ENCODE assay signal across 28 cellular contexts in the genomic region with DNA sequence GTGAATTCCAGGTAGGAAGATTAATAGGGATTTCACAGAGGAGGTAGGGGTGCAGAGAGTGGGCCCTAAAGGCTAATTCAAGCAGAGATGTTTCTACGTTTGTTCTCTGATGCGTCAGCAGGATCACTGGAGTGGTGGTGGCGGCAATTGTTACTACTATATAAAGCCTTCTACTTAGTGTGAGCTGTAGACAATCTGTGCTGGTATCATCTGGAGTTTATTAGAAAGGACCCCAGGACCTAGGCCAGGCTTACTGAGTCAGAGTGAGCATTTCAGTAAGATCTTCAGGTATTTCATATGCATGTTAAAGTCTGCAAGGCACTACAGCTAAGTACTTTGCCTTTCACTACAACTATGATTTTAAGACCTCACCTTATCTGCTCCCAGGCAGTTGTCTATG.
"Had no signal": no experiment of that assay in that cellular context is flagged by ENCODE, and none has a peak within 500 bp of the region (broad histone marks: within the 10 kb centered on the region; RNA-seq: fewer than 3 reads in every experiment).

No MANE protein-coding gene starts in this region.

- DNase-seq: activated CD4-positive, alpha-beta memory T cell treated with anti-CD3 and anti-CD28 coated beads, Interleukin-2, amount 10 ng/mL, durations not matched to agents 7 days and 5 days; activated CD4-positive, alpha-beta T cell treated with anti-CD3 and anti-CD28 coated beads, Interleukin-2, amount 10 ng/mL, durations not matched to agents 24 days and 14 days; activated CD4-positive, CD25-positive, alpha-beta regulatory T cell treated with anti-CD3 and anti-CD28 coated beads, Interleukin-2, amount 50 U/mL, for 72 hours; activated gamma-delta T cell treated with Interleukin-2 at 50 U/mL for 16 hours; activated naive CD4-positive, alpha-beta T cell treated with anti-CD3 and anti-CD28 coated beads, Interleukin-2, amount 50 U/mL, for 16 hours; activated naive CD8-positive, alpha-beta T cell treated with anti-CD3 and anti-CD28 coated beads, Interleukin-2, amount 10 ng/mL, durations not matched to agents 7 days and 5 days; activated T-cell treated with anti-CD3 and anti-CD28 coated beads, Interleukin-2, amount 50 U/mL, for 72 hours; adrenal gland; anterior cingulate cortex; Kasumi-1; KBM-7; NCI-H1048; NCI-H1417; NCI-H1930; NCI-H2171; NCI-H2227 treated with DMSO at 0.1 percent for 48 hours; NCI-H446 treated with DMSO at 0.1 percent for 48 hours; NCI-H526; NCI-H774; NK-92 treated with Interleukin-12 subunit alpha and Interleukin-12 subunit beta, amount 100 ng/mL, for 24 hours; Peyer's patch; Right ventricle myocardium superior; SJCRH30; T-helper 9 cell had no signal

- H3K27ac ChIP-seq: adrenal gland, Peyer's patch, RWPE1, SJCRH30 had no signal

- H3K27ac Mint-ChIP-seq: activated CD4-positive, alpha-beta memory T cell treated with anti-CD3 and anti-CD28 coated beads, Interleukin-2, amount 10 ng/mL, durations not matched to agents 7 days and 5 days; activated CD4-positive, alpha-beta T cell treated with anti-CD3 and anti-CD28 coated beads, Interleukin-2, amount 10 ng/mL, durations not matched to agents 24 days and 14 days; activated naive CD8-positive, alpha-beta T cell treated with anti-CD3 and anti-CD28 coated beads, Interleukin-2, amount 10 ng/mL, durations not matched to agents 7 days and 5 days; activated T-cell treated with anti-CD3 and anti-CD28 coated beads, Interleukin-2, amount 50 U/mL, for 72 hours; activated T-helper 2 cell treated with anti-CD3 and anti-CD28 coated beads, Interferon-gamma antibody, Interleukin-2, Interleukin-4, amounts not matched to agents 10 μg/mL and 5 μg/mL and 100 μg/mL, durations not matched to agents 14 hours and 24 hours and 36 hours; T-helper 1 cell treated with Interleukin-12 subunit alpha and Interleukin-12 subunit beta and Interleukin-4 antibody, amounts not matched to agents 30 μg/mL and 1 μg/mL, for 36 hours; WTC11 had no signal

- H3K4me3 ChIP-seq: adrenal gland, Peyer's patch, SJCRH30 had no signal

- H3K9me3 Mint-ChIP-seq: activated CD4-positive, alpha-beta memory T cell treated with anti-CD3 and anti-CD28 coated beads, Interleukin-2, amount 10 ng/mL, durations not matched to agents 7 days and 5 days; activated CD4-positive, alpha-beta T cell treated with anti-CD3 and anti-CD28 coated beads, Interleukin-2, amount 10 ng/mL, durations not matched to agents 24 days and 14 days; activated T-helper 2 cell treated with anti-CD3 and anti-CD28 coated beads, Interferon-gamma antibody, Interleukin-2, Interleukin-4, amounts not matched to agents 10 μg/mL and 5 μg/mL and 100 μg/mL, durations not matched to agents 14 hours and 24 hours and 36 hours had no signal

- H3K4me1 Mint-ChIP-seq: WTC11 had no signal

- H3K9me3 ChIP-seq: adrenal gland, Peyer's patch, SJCRH30 had no signal

- H3K27me3 Mint-ChIP-seq: activated CD4-positive, alpha-beta memory T cell treated with anti-CD3 and anti-CD28 coated beads, Interleukin-2, amount 10 ng/mL, durations not matched to agents 7 days and 5 days; activated CD4-positive, alpha-beta T cell treated with anti-CD3 and anti-CD28 coated beads, Interleukin-2, amount 10 ng/mL, durations not matched to agents 24 days and 14 days; activated naive CD8-positive, alpha-beta T cell treated with anti-CD3 and anti-CD28 coated beads, Interleukin-2, amount 10 ng/mL, durations not matched to agents 7 days and 5 days had no signal

- ATAC-seq: WTC11 had no signal

- H3K4me3 Mint-ChIP-seq: activated CD4-positive, alpha-beta memory T cell treated with anti-CD3 and anti-CD28 coated beads, Interleukin-2, amount 10 ng/mL, durations not matched to agents 7 days and 5 days; activated CD4-positive, alpha-beta T cell treated with anti-CD3 and anti-CD28 coated beads, Interleukin-2, amount 10 ng/mL, durations not matched to agents 24 days and 14 days; activated naive CD8-positive, alpha-beta T cell treated with anti-CD3 and anti-CD28 coated beads, Interleukin-2, amount 10 ng/mL, durations not matched to agents 7 days and 5 days; activated T-cell treated with anti-CD3 and anti-CD28 coated beads, Interleukin-2, amount 50 U/mL, for 72 hours; T-helper 1 cell treated with Interleukin-12 subunit alpha and Interleukin-12 subunit beta and Interleukin-4 antibody, amounts not matched to agents 30 μg/mL and 1 μg/mL, for 36 hours; WTC11 had no signal

- H3K27me3 ChIP-seq: adrenal gland, Peyer's patch, SJCRH30 had no signal
